1 cellular context compared by ENCODE assay signal in genomic region chr6:29376003-29376402, GRCh38.
TF ChIP-seq lines count a peak whose summit lies in the region.

No MANE protein-coding gene starts in this region.

TF ChIP-seq in H1, 55 proteins besides CTCF, POLR2A, EP300 and RAD21:
- TF ChIP-seq ATF2 (IDR thresholded peaks at IDR 0.05; ENCODE audit: low read length) (no peak), ASH2L (IDR thresholded peaks at IDR 0.05; ENCODE audit: low read length) (no peak), BACH1 (IDR thresholded peaks at IDR 0.05; ENCODE audit: low read length) (no peak), BCL11A (IDR thresholded peaks at IDR 0.05; ENCODE audit: low read depth in 2 of 2, low read length in 2 of 2) (no peak), RNF2 (IDR thresholded peaks at IDR 0.05; ENCODE audit: borderline replicate concordance, low read depth, low read length, missing control alignments, poor library complexity, severe bottlenecking) (no peak), MAX (IDR thresholded peaks at IDR 0.05) (no peak), RXRA (IDR thresholded peaks at IDR 0.05; ENCODE audit: insufficient read depth, low read depth, low read length) (no peak), SP1 (IDR thresholded peaks at IDR 0.05; ENCODE audit: low read depth, low read length) (no peak), E2F6 (IDR thresholded peaks at IDR 0.05) (no peak), NANOG (IDR thresholded peaks at IDR 0.05; ENCODE audit: insufficient read depth, low read depth, low read length, poor library complexity, severe bottlenecking) (no peak), SIN3A (conservative IDR thresholded peaks at IDR 0.05 in 1 of 2, IDR thresholded peaks at IDR 0.05 in 1 of 2; ENCODE audit: low read depth in 1 of 2, low read length in 2 of 2) (no peak), KDM5A (IDR thresholded peaks at IDR 0.05; ENCODE audit: low read length) (no peak), CHD7 (IDR thresholded peaks at IDR 0.05; ENCODE audit: insufficient replicate concordance, low read length) (no peak), SRF (IDR thresholded peaks at IDR 0.05; ENCODE audit: low read depth, low read length) (no peak), CBX5 (IDR thresholded peaks at IDR 0.05; ENCODE audit: low read depth, low read length) (no peak), CTBP2 (IDR thresholded peaks at IDR 0.05; ENCODE audit: borderline replicate concordance, insufficient read depth, insufficient read length, low read length) (no peak), TAF1 (IDR thresholded peaks at IDR 0.05; ENCODE audit: low read depth, low read length) (no peak), CBX8 (IDR thresholded peaks at IDR 0.05; ENCODE audit: borderline replicate concordance, low read depth, low read length) (no peak), PHF8 (conservative IDR thresholded peaks at IDR 0.05; ENCODE audit: low read depth, low read length) (no peak), SIX5 (IDR thresholded peaks at IDR 0.05; ENCODE audit: low read depth, low read length) (no peak)
